Comparison of ENCODE assay signal across 13 cellular contexts in genomic region chr11:75262961-75263852, GRCh38. TPM values are rescaled to one million over a fixed set of nuclear protein-coding genes. Genes with fewer than 3 reads are reported as not detected.
DNase-seq lines count a peak whose midpoint lies in the region; ATAC-seq, FAIRE-seq and TF ChIP-seq lines count a peak whose summit lies in the region.
"Had no signal": no experiment of that assay in that cellular context is flagged by ENCODE, and none has a peak within 500 bp of the region (broad histone marks: within the 10 kb centered on the region; RNA-seq: fewer than 3 reads in every experiment).

No MANE protein-coding gene starts in this region.

- no peaks in the 10 kb centered on the region for H3K36me3 Mint-ChIP-seq in activated naive CD4-positive, alpha-beta T cell treated with anti-CD3 and anti-CD28 coated beads, Interleukin-2, amount 10 ng/mL, durations not matched to agents 7 days and 5 days
- peaks cover 3% of the 10 kb centered on the region for H3K36me3 Mint-ChIP-seq in activated naive CD8-positive, alpha-beta T cell treated with anti-CD3 and anti-CD28 coated beads, Interleukin-2, amount 10 ng/mL, durations not matched to agents 7 days and 5 days

- H3K27me3 Mint-ChIP-seq in activated naive CD4-positive, alpha-beta T cell treated with anti-CD3 and anti-CD28 coated beads, Interleukin-2, amount 10 ng/mL, durations not matched to agents 7 days and 5 days: peaks cover 5% of the 10 kb centered on the region
- no peaks in the 10 kb centered on the region for H3K27me3 Mint-ChIP-seq in activated naive CD8-positive, alpha-beta T cell treated with anti-CD3 and anti-CD28 coated beads, Interleukin-2, amount 10 ng/mL, durations not matched to agents 7 days and 5 days

- no peak for FAIRE-seq in small intestine (lab: Jason Lieb, UNC)

- DNase-seq in activated naive CD4-positive, alpha-beta T cell treated with anti-CD3 and anti-CD28 coated beads, Interleukin-2, amount 10 ng/mL, durations not matched to agents 7 days and 5 days: peak; percentile 20
- DNase-seq in activated naive CD4-positive, alpha-beta T cell treated with Interleukin-2 at 50 U/mL for 16 hours: no peak
- peak; percentile 28 for DNase-seq in activated naive CD8-positive, alpha-beta T cell treated with anti-CD3 and anti-CD28 coated beads, Interleukin-2, amount 10 ng/mL, durations not matched to agents 7 days and 5 days
- DNase-seq in right lobe of liver (peak; percentile 17 to 54 (median 49)), transverse colon (peak; percentile 7), small intestine (no peak), superior temporal gyrus (ENCODE audit: extremely low spot score) (no peak)
- DNase-seq in effector CD8-positive, alpha-beta T cell (lab: John Stamatoyannopoulos, UW): no peak
- DNase-seq: DMS 273 treated with DMSO at 0.1 percent for 48 hours; NCI-H1092 treated with DMSO at 0.1 percent for 48 hours; NCI-H345; stimulated activated CD4-positive, alpha-beta T cell treated with anti-CD3 and anti-CD28 coated beads, Interleukin-12 subunit alpha, Interleukin-12 subunit beta, amount 100 ng/mL, for 4 hours; thyroid gland had no signal

- intact Hi-C loops in right lobe of liver (cut with DNase I): no loop called here
- intact Hi-C loops in transverse colon (cut with DNase I; ENCODE audit: low total_unique reads): no loop called here

- in situ Hi-C loops in transverse colon (cut with MboI; ENCODE audit: low pct_ligation_motif_present in 1 of 4, low pct_unique_long_range_greater_than_20kb in 1 of 4, low sequenced_read_pairs in 3 of 4): no loop called here

- no peak for TF ChIP-seq POLR2A in right lobe of liver (IDR thresholded peaks at IDR 0.05)
- no peak for TF ChIP-seq POLR2A in transverse colon (IDR thresholded peaks at IDR 0.05)

- H3K9me3 ChIP-seq in right lobe of liver (no peaks in the 10 kb centered on the region), transverse colon (no peaks in the 10 kb centered on the region), small intestine (ENCODE audit: control insufficient read depth, low read depth) (no peaks in the 10 kb centered on the region)
- H3K9me3 ChIP-seq: thyroid gland had no signal

- H3K36me3 ChIP-seq in right lobe of liver (peaks cover 0 to 4% (median 0%) of the 10 kb centered on the region in 4 donors), transverse colon (no peaks in the 10 kb centered on the region), small intestine (ENCODE audit: control insufficient read depth in 2 of 2, insufficient read depth in 2 of 2, low read length in 2 of 2) (no peaks in the 10 kb centered on the region)
- H3K36me3 ChIP-seq: thyroid gland had no signal

- TF ChIP-seq CTCF in right lobe of liver (IDR thresholded peaks at IDR 0.05) (no peak), transverse colon (IDR thresholded peaks at IDR 0.05) (no peak)

- no peak overlapping the region for H3K4me3 Mint-ChIP-seq in activated naive CD4-positive, alpha-beta T cell treated with anti-CD3 and anti-CD28 coated beads, Interleukin-2, amount 10 ng/mL, durations not matched to agents 7 days and 5 days
- H3K4me3 Mint-ChIP-seq in activated naive CD8-positive, alpha-beta T cell treated with anti-CD3 and anti-CD28 coated beads, Interleukin-2, amount 10 ng/mL, durations not matched to agents 7 days and 5 days: no peak overlapping the region

- no peak for ATAC-seq in activated naive CD8-positive, alpha-beta T cell treated with anti-CD3 and anti-CD28 coated beads, Interleukin-2, amount 10 ng/mL, durations not matched to agents 7 days and 5 days (ENCODE audit: low read depth)
- ATAC-seq in right lobe of liver: peak; percentile 12 to 22 (median 18)

- WGBS in right lobe of liver (ENCODE audit: insufficient coverage, low coverage, low lambda C conversion rate, missing lambda C conversion rate): 68% methylated on average over 8 of the region's 17 CpGs
- 65 to 67% methylated on average over 1 to 12 of the region's 17 CpGs for WGBS in transverse colon (ENCODE audit: low coverage in 1 of 2), 2 donors
- WGBS in small intestine, 3 donors: 59 to 65% (median 63%) methylated on average over 17 of the region's 17 CpGs

- POLR2A ChIA-PET in activated naive CD8-positive, alpha-beta T cell treated with anti-CD3 and anti-CD28 coated beads, Interleukin-2, amount 10 ng/mL, durations not matched to agents 7 days and 5 days (lab: Charles Lee): interaction anchor here (1.0 kb wide), 2 partner anchors 77 to 137 kb away, joined by 3 read pairs; no protein-coding TSS in a partner anchor

- H3K27ac Mint-ChIP-seq in activated naive CD4-positive, alpha-beta T cell treated with anti-CD3 and anti-CD28 coated beads, Interleukin-2, amount 10 ng/mL, durations not matched to agents 7 days and 5 days: no peak overlapping the region
- H3K27ac Mint-ChIP-seq in activated naive CD8-positive, alpha-beta T cell treated with anti-CD3 and anti-CD28 coated beads, Interleukin-2, amount 10 ng/mL, durations not matched to agents 7 days and 5 days: peak overlapping the region; percentile 33

- H3K4me3 ChIP-seq in right lobe of liver (no peak overlapping the region), transverse colon (no peak overlapping the region), small intestine (ENCODE audit: low read depth in 1 of 2, low read length in 2 of 2) (no peak overlapping the region)
- H3K4me3 ChIP-seq: thyroid gland had no signal

- H3K27me3 ChIP-seq in right lobe of liver: no peaks in the 10 kb centered on the region
- H3K27me3 ChIP-seq in transverse colon: no peaks in the 10 kb centered on the region
- no peaks in the 10 kb centered on the region for H3K27me3 ChIP-seq in small intestine (ENCODE audit: control insufficient read depth in 2 of 2, insufficient read depth in 2 of 2, low read length in 2 of 2)
- H3K27me3 ChIP-seq: thyroid gland had no signal

- H3K27ac ChIP-seq in right lobe of liver (no peak overlapping the region), transverse colon (no peak overlapping the region), small intestine (ENCODE audit: low read depth in 1 of 2, low read length in 1 of 2) (no peak overlapping the region)
- H3K27ac ChIP-seq: thyroid gland had no signal

- H3K4me1 ChIP-seq in right lobe of liver: no peaks in the 10 kb centered on the region
- H3K4me1 ChIP-seq in transverse colon: peaks cover 0 to 11% (median 0%) of the 10 kb centered on the region in 4 donors
- H3K4me1 ChIP-seq in small intestine (ENCODE audit: control insufficient read depth in 2 of 2, insufficient read depth in 1 of 2, low read depth in 1 of 2, low read length in 1 of 2): peaks cover 0 to 2% of the 10 kb centered on the region in 2 donors
- H3K4me1 ChIP-seq: thyroid gland had no signal

- H3K4me1 Mint-ChIP-seq in activated naive CD4-positive, alpha-beta T cell treated with anti-CD3 and anti-CD28 coated beads, Interleukin-2, amount 10 ng/mL, durations not matched to agents 7 days and 5 days: peaks cover 43% of the 10 kb centered on the region
- H3K4me1 Mint-ChIP-seq in activated naive CD8-positive, alpha-beta T cell treated with anti-CD3 and anti-CD28 coated beads, Interleukin-2, amount 10 ng/mL, durations not matched to agents 7 days and 5 days: peaks cover 30% of the 10 kb centered on the region

- no peak for TF ChIP-seq EP300 in transverse colon (IDR thresholded peaks at IDR 0.05; ENCODE audit: low read depth)

- CTCF ChIA-PET in activated naive CD4-positive, alpha-beta T cell treated with anti-CD3 and anti-CD28 coated beads, Interleukin-2, amount 10 ng/mL, durations not matched to agents 7 days and 5 days (lab: Charles Lee): interaction anchor here (1.1 to 2.7 kb wide), 5 partner anchors 12 to 123 kb away, joined by 3 to 8 read pairs (median 3); partner anchors contain the start of gene TPBGL

- H3K9me3 Mint-ChIP-seq in activated naive CD4-positive, alpha-beta T cell treated with anti-CD3 and anti-CD28 coated beads, Interleukin-2, amount 10 ng/mL, durations not matched to agents 7 days and 5 days: no peaks in the 10 kb centered on the region
- H3K9me3 Mint-ChIP-seq in activated naive CD8-positive, alpha-beta T cell treated with anti-CD3 and anti-CD28 coated beads, Interleukin-2, amount 10 ng/mL, durations not matched to agents 7 days and 5 days: no peaks in the 10 kb centered on the region

RNA-seq across cellular contexts. Expression of gene TPBGL, which starts 22.6 kb away (rescaled TPM):
- total RNA-seq in activated naive CD8-positive, alpha-beta T cell treated with anti-CD3 and anti-CD28 coated beads, Interleukin-2, amount 10 ng/mL, durations not matched to agents 7 days and 5 days: under 1 TPM; 0.14 to 0.28 TPM
- not detected for total RNA-seq in right lobe of liver
- total RNA-seq in transverse colon: 1 to 10 TPM in 1 of 4 donors, under 1 TPM in 1, not detected in 2; 0.40 to 3.7 TPM
- under 1 TPM in 1 of 3 donors, not detected in 2; 0.78 TPM for polyA plus RNA-seq in small intestine

Comparison
In these comparisons a context has a peak if more than half of its experiments do, and no peak if none do; other contexts are left out.
1. DNase-seq: peak in activated naive CD4-positive, alpha-beta T cell treated with anti-CD3 and anti-CD28 coated beads, Interleukin-2, amount 10 ng/mL, durations not matched to agents 7 days and 5 days (single experiment), activated naive CD8-positive, alpha-beta T cell treated with anti-CD3 and anti-CD28 coated beads, Interleukin-2, amount 10 ng/mL, durations not matched to agents 7 days and 5 days (single experiment), right lobe of liver (3 of 3) and transverse colon (single experiment); none in activated naive CD4-positive, alpha-beta T cell treated with Interleukin-2 at 50 U/mL for 16 hours (single experiment), effector CD8-positive, alpha-beta T cell (single experiment), small intestine (single experiment) and superior temporal gyrus (single experiment).